In the genomic region with DNA sequence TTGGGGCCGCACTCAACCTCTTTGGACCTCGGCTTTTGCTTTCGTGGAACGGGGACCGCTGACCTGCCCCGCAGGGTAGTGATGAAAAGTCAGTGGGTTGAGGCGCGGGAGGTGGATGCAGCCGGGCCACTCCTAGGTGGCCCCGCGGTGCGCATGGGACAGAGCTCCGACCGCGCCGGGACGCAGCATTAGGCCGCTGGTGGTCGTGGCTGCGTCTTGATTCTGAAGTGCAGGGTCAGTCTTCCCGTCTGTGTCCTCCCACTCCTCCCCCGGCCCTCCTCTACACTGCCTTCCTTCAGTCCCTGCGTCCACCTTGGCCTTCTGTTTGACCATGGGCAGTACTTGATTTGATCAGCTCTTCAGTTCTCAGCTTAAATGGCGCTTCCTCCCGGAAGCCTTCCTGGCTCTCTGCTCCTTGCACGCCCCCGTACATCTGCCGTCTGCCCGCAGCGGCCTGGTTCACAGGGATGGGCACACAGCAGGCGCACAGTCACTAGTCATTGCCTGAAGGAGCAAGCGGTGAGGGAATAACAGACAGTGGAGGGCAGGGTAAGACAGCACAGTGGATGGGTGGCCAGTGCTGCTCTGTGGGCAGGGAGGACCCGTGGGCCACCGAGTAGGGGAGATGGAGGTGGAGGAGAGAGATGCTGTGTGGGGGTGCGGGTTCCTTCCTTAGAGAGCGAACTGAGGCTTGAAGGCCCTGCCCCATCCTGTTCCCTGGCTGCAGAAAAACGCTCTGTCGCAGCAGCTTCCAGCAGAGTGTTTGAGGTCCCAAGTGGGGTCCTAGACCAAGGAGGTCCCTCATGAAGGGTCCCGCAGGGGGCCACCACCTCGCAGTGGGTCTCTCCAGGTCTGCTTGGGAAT, we compare ENCODE assay signal across 8 cellular contexts. TPM values are rescaled to one million over a fixed set of nuclear protein-coding genes. Genes with fewer than 3 reads are reported as not detected.
DNase-seq lines count a peak whose midpoint lies in the region; ATAC-seq and TF ChIP-seq lines count a peak whose summit lies in the region.

No MANE protein-coding gene starts in this region.

- ATAC-seq in T-helper 17 cell = peak; percentile 25
- ATAC-seq in HG03565 (IDR thresholded peaks at IDR 0.05; ENCODE audit: unreplicated experiment) = no peak

- H3K4me3 Mint-ChIP-seq in T-helper 17 cell (peak overlapping the region; percentile 100), mesothelial cell of epicardium (peak overlapping the region; percentile 63)

- peaks cover 6% of the 10 kb centered on the region for H3K4me1 ChIP-seq in ectodermal cell (ENCODE audit: control insufficient read depth, insufficient read depth, low read length)
- peaks cover 0 to 20% (median 9%) of the 10 kb centered on the region in 4 donors for H3K4me1 ChIP-seq in tibial nerve

- H3K27me3 ChIP-seq in ectodermal cell (ENCODE audit: control insufficient read depth, insufficient read depth, low read length, poor library complexity, severe bottlenecking) = peaks cover 11% of the 10 kb centered on the region
- peaks cover 0 to 12% of the 10 kb centered on the region in 2 donors for H3K27me3 ChIP-seq in tibial nerve

- 24 to 26% methylated on average over 40 of the region's 40 CpGs for WGBS in ectodermal cell, 2 experiments
- 21 to 26% methylated on average over 28 to 31 of the region's 40 CpGs for WGBS in tibial nerve, 2 donors

- H3K36me3 ChIP-seq in ectodermal cell (ENCODE audit: control insufficient read depth, insufficient read depth, low read length) (no peaks in the 10 kb centered on the region), tibial nerve (no peaks in the 10 kb centered on the region)

- H3K27ac ChIP-seq in ectodermal cell (ENCODE audit: insufficient read depth, low read depth, low read length, poor library complexity, severe bottlenecking) (no peak overlapping the region), tibial nerve (peak overlapping the region; percentile 31 to 81 (median 80))

- no peaks in the 10 kb centered on the region for H3K9me3 ChIP-seq in T-helper 17 cell (ENCODE audit: control insufficient read depth, low read length, poor library complexity, severe bottlenecking)
- no peaks in the 10 kb centered on the region for H3K9me3 ChIP-seq in ectodermal cell (ENCODE audit: control insufficient read depth, low read length)
- no peaks in the 10 kb centered on the region for H3K9me3 ChIP-seq in tibial nerve

- H3K9me3 Mint-ChIP-seq in mesothelial cell of epicardium = no peaks in the 10 kb centered on the region

- no peak for TF ChIP-seq POLR2A in tibial nerve (IDR thresholded peaks at IDR 0.05)

- H3K27me3 Mint-ChIP-seq in T-helper 17 cell (no peaks in the 10 kb centered on the region), mesothelial cell of epicardium (ENCODE audit: low read depth) (peaks cover 16% of the 10 kb centered on the region)

- peak overlapping the region; percentile 63 for H3K4me3 ChIP-seq in ectodermal cell (ENCODE audit: insufficient read depth, low read depth, low read length)
- H3K4me3 ChIP-seq in tibial nerve = peak overlapping the region; percentile 35 to 71 (median 62)

- peaks cover 7% of the 10 kb centered on the region for H3K36me3 Mint-ChIP-seq in T-helper 17 cell (ENCODE audit: low read depth)
- H3K36me3 Mint-ChIP-seq in mesothelial cell of epicardium = no peaks in the 10 kb centered on the region

- no peak for TF ChIP-seq EP300 in tibial nerve (IDR thresholded peaks at IDR 0.05)

- peak overlapping the region; percentile 98 for H3K27ac Mint-ChIP-seq in T-helper 17 cell
- H3K27ac Mint-ChIP-seq in mesothelial cell of epicardium = no peak overlapping the region

- H3K4me1 Mint-ChIP-seq in T-helper 17 cell (peaks cover 37% of the 10 kb centered on the region), mesothelial cell of epicardium (peaks cover 6% of the 10 kb centered on the region)

- peak; percentile 76 for DNase-seq in activated effector memory CD4-positive, alpha-beta T cell treated with anti-CD3 and anti-CD28 coated beads, Interleukin-2, amount 50 U/mL, for 16 hours
- DNase-seq in activated effector memory CD4-positive, alpha-beta T cell treated with Interleukin-2 at 50 U/mL for 16 hours = no peak
- DNase-seq in T-helper 17 cell = no peak
- DNase-seq in mesothelial cell of epicardium (ENCODE audit: low spot score in 2 of 2, unreplicated experiment in 2 of 2) = no peak
- no peak for DNase-seq in tibial nerve (ENCODE audit: low spot score in 2 of 2)
- DNase-seq in NCI-H2029 treated with DMSO at 0.1 percent for 48 hours (lab: John Stamatoyannopoulos, UW) = no peak

- TF ChIP-seq CTCF in mesothelial cell of epicardium (IDR thresholded peaks at IDR 0.05; ENCODE audit: unreplicated experiment) (no peak), tibial nerve (IDR thresholded peaks at IDR 0.05) (no peak)

RNA-seq across cellular contexts. Expression of a gene that starts 0.7 kb away (rescaled TPM):
- total RNA-seq in T-helper 17 cell (10 to 100 TPM; 33.6 to 72.0 TPM), mesothelial cell of epicardium (0.63 to 0.97 TPM (median 0.86 TPM) in 3 replicates), tibial nerve (10 to 100 TPM; 13.2 to 50.7 (median 23.7) TPM)
- polyA plus RNA-seq in ectodermal cell (2013, experiment 1 of 4) = 4.3 TPM
- 5.1 TPM for polyA plus RNA-seq in ectodermal cell (2013, experiment 2 of 4)
- polyA plus RNA-seq in ectodermal cell (2013, experiment 3 of 4) = 4.5 TPM
- 4.7 TPM for polyA plus RNA-seq in ectodermal cell (2013, experiment 4 of 4)

RNA-seq across cellular contexts. Expression of a gene that starts 41.3 kb away (rescaled TPM):
- total RNA-seq in T-helper 17 cell (10 to 100 TPM; 21.3 to 33.3 TPM), mesothelial cell of epicardium (23.1 to 25.8 TPM (median 23.4 TPM) in 3 replicates), tibial nerve (10 to 100 TPM; 16.7 to 37.4 (median 26.1) TPM)
- polyA plus RNA-seq in ectodermal cell (2013, experiment 1 of 4) = 96.7 TPM
- polyA plus RNA-seq in ectodermal cell (2013, experiment 2 of 4) = 109 TPM
- polyA plus RNA-seq in ectodermal cell (2013, experiment 3 of 4) = 87.3 TPM
- 93.9 TPM for polyA plus RNA-seq in ectodermal cell (2013, experiment 4 of 4)

RNA-seq across cellular contexts. Expression of a gene that starts 42.5 kb away (rescaled TPM):
- total RNA-seq in T-helper 17 cell (10 to 100 TPM; 19.6 to 21.4 TPM), mesothelial cell of epicardium (42.9 to 45.7 TPM (median 43.5 TPM) in 3 replicates), tibial nerve (10 to 100 TPM; 32.0 to 58.2 (median 37.2) TPM)
- 61.4 TPM for polyA plus RNA-seq in ectodermal cell (2013, experiment 1 of 4)
- polyA plus RNA-seq in ectodermal cell (2013, experiment 2 of 4) = 60.2 TPM
- polyA plus RNA-seq in ectodermal cell (2013, experiment 3 of 4) = 49.4 TPM
- 58.7 TPM for polyA plus RNA-seq in ectodermal cell (2013, experiment 4 of 4)
